ENCODE assay signal across 8 cellular contexts in genomic region chr16:1771864-1772361, GRCh38. TPM values are rescaled to one million over a fixed set of nuclear protein-coding genes. Genes with fewer than 3 reads are reported as not detected.
A peak's percentile ranks its signal among the peaks of the same experiment; 100 is the strongest.
DNase-seq lines count a peak whose midpoint lies in the region; ATAC-seq, FAIRE-seq and TF ChIP-seq lines count a peak whose summit lies in the region.

No MANE protein-coding gene starts in this region.

- no peaks in the 10 kb centered on the region for H3K27me3 ChIP-seq in heart left ventricle
- no peaks in the 10 kb centered on the region for H3K27me3 ChIP-seq in lower lobe of right lung (ENCODE audit: low read depth)

- TF ChIP-seq CTCF in heart left ventricle (IDR thresholded peaks at IDR 0.05) (no peak), lower lobe of right lung (IDR thresholded peaks at IDR 0.05) (no peak)

- no peaks in the 10 kb centered on the region for H3K9me3 ChIP-seq in heart left ventricle
- H3K9me3 ChIP-seq in lower lobe of right lung = no peaks in the 10 kb centered on the region

- ATAC-seq in heart left ventricle (no peak), Right ventricle myocardium superior (ENCODE audit: poor library complexity) (no peak), lower lobe of right lung (no peak), GM18511 (IDR thresholded peaks at IDR 0.05; ENCODE audit: unreplicated experiment) (no peak), HG03025 (IDR thresholded peaks at IDR 0.05; ENCODE audit: low FRiP score, unreplicated experiment) (no peak)

- H3K36me3 ChIP-seq in heart left ventricle (peaks cover 0 to 46% (median 35%) of the 10 kb centered on the region in 9 donors), lower lobe of right lung (peaks cover 50% of the 10 kb centered on the region)

- WGBS in heart left ventricle, 4 donors = 16 to 18% (median 16%) methylated on average over 16 to 22 of the region's 22 CpGs

- no peak for TF ChIP-seq POLR2A in heart left ventricle (IDR thresholded peaks at IDR 0.05)

- FAIRE-seq in urothelium cell line (lab: Jason Lieb, UNC) = peak; percentile 75

- H3K27ac ChIP-seq in heart left ventricle (peak overlapping the region in 11 of 12 donors; percentile 14 to 99 (median 96)), angular gyrus (ENCODE audit: low read depth, low read length) (peak overlapping the region; percentile 35), lower lobe of right lung (peak overlapping the region; percentile 94)

- intact Hi-C loops in heart left ventricle (cut with DNase I) (loop anchor here in 2 of 10 donors (5.0 kb wide), 2 partner anchors 65 to 160 kb away; partner anchors contain the start of genes CRAMP1 (in 1 of the 2), IFT140 (in 1 of the 2) and MAPK8IP3 (in 1 of the 2)), Right ventricle myocardium superior (cut with DNase I) (no loop called here), lower lobe of right lung (cut with DNase I) (no loop called here)

- peaks cover 14 to 44% (median 32%) of the 10 kb centered on the region in 12 donors for H3K4me1 ChIP-seq in heart left ventricle
- peaks cover 37% of the 10 kb centered on the region for H3K4me1 ChIP-seq in lower lobe of right lung

- peak overlapping the region; percentile 75 to 99 (median 96) for H3K4me3 ChIP-seq in heart left ventricle
- peak overlapping the region; percentile 98 for H3K4me3 ChIP-seq in lower lobe of right lung

- DNase-seq in heart left ventricle (no peak), Right ventricle myocardium superior (no peak), lower lobe of right lung (no peak), urothelium cell line (ENCODE audit: low spot score) (no peak), NCI-H226 (no peak)

RNA-seq across cellular contexts. Expression of gene NME3, which starts 0.6 kb away (rescaled TPM):
- 10 to 100 TPM; 24.4 to 68.3 (median 31.3) TPM for total RNA-seq in heart left ventricle
- 10 to 100 TPM; 27.4 to 86.4 TPM for polyA plus RNA-seq in heart left ventricle
- 33.6 TPM for total RNA-seq in Right ventricle myocardium superior
- 56.5 TPM for total RNA-seq in lower lobe of right lung

RNA-seq across cellular contexts. Expression of gene EME2, which starts 0.7 kb away (rescaled TPM):
- total RNA-seq in heart left ventricle (10 to 100 TPM in 2 of 9 donors, 1 to 10 TPM in 7; 3.4 to 12.9 (median 6.0) TPM), Right ventricle myocardium superior (7.1 TPM), lower lobe of right lung (15.5 TPM)
- polyA plus RNA-seq in heart left ventricle = 1 to 10 TPM; 3.6 to 7.8 TPM

RNA-seq across cellular contexts. Expression of gene MRPS34, which starts 1.0 kb away (rescaled TPM):
- total RNA-seq in heart left ventricle (100 to 1,000 TPM in 2 of 9 donors, 10 to 100 TPM in 7; 58.0 to 123 (median 79.3) TPM), Right ventricle myocardium superior (91.8 TPM), lower lobe of right lung (58.0 TPM)
- 100 to 1,000 TPM; 117 to 118 TPM for polyA plus RNA-seq in heart left ventricle

RNA-seq across cellular contexts. Expression of gene SPSB3, which starts 10.5 kb away (rescaled TPM):
- total RNA-seq in heart left ventricle (100 to 1,000 TPM in 1 of 9 donors, 10 to 100 TPM in 8; 25.8 to 100 (median 31.8) TPM), Right ventricle myocardium superior (37.5 TPM), lower lobe of right lung (44.2 TPM)
- 10 to 100 TPM; 44.5 to 52.0 TPM for polyA plus RNA-seq in heart left ventricle

RNA-seq across cellular contexts. Expression of gene NUBP2, which starts 10.8 kb away (rescaled TPM):
- 10 to 100 TPM; 26.7 to 81.9 (median 30.1) TPM for total RNA-seq in heart left ventricle
- polyA plus RNA-seq in heart left ventricle = 10 to 100 TPM; 41.2 to 63.1 TPM
- total RNA-seq in Right ventricle myocardium superior = 34.8 TPM
- total RNA-seq in lower lobe of right lung = 36.0 TPM

Comparison
In these comparisons a context has a peak if more than half of its experiments do, and no peak if none do; other contexts are left out.
1. H3K27ac ChIP-seq: peak in every context shown above with its lines; median percentile 96 in heart left ventricle; 94 in lower lobe of right lung; 35 in angular gyrus.